Comparison of ENCODE assay signal across 16 cellular contexts in genomic region chr22:30297276-30298004, GRCh38. TPM values are rescaled to one million over a fixed set of nuclear protein-coding genes. Genes with fewer than 3 reads are reported as not detected.
DNase-seq lines count a peak whose midpoint lies in the region; ATAC-seq and TF ChIP-seq lines count a peak whose summit lies in the region.
"Had no signal": no experiment of that assay in that cellular context is flagged by ENCODE, and none has a peak within 500 bp of the region (broad histone marks: within the 10 kb centered on the region; RNA-seq: fewer than 3 reads in every experiment).

No MANE protein-coding gene starts in this region.

- intact Hi-C loops in activated CD4-positive, alpha-beta T cell treated with anti-CD3 and anti-CD28 coated beads for 36 hours (cut with DNase I, micrococcal nuclease), result no loop called here
- intact Hi-C loops in sigmoid colon (cut with DNase I), result no loop called here

- H3K4me1 ChIP-seq in sigmoid colon, result peaks cover 0 to 42% (median 32%) of the 10 kb centered on the region in 4 donors
- H3K4me1 ChIP-seq: A549 had no signal

- DNase-seq in activated CD4-positive, alpha-beta T cell treated with anti-CD3 and anti-CD28 coated beads for 36 hours, result no peak
- no peak for DNase-seq in activated CD4-positive, alpha-beta T cell treated with anti-CD3 and anti-CD28 coated beads for 4 hours
- DNase-seq in H7 (peak; percentile 38), sigmoid colon (no peak), Ammon's horn (ENCODE audit: low spot score) (no peak), hepatic stellate cell (ENCODE audit: low spot score) (no peak), pons (ENCODE audit: low spot score) (no peak)
- no peak for DNase-seq in activated naive CD8-positive, alpha-beta T cell treated with anti-CD3 and anti-CD28 coated beads for 36 hours
- DNase-seq: adrenal gland, NCI-H1436 treated with DMSO at 0.1 percent for 48 hours, NCI-H524 treated with DMSO at 0.1 percent for 48 hours, RPMI8226, spleen had no signal

- no peaks in the 10 kb centered on the region for H3K27me3 Mint-ChIP-seq in activated CD4-positive, alpha-beta T cell treated with anti-CD3 and anti-CD28 coated beads for 36 hours
- H3K27me3 Mint-ChIP-seq in activated naive CD8-positive, alpha-beta T cell treated with anti-CD3 and anti-CD28 coated beads for 36 hours, result no peaks in the 10 kb centered on the region

- TF ChIP-seq EP300 in sigmoid colon (IDR thresholded peaks at IDR 0.05), result no peak

- CTCF ChIA-PET in activated CD4-positive, alpha-beta T cell treated with anti-CD3 and anti-CD28 coated beads for 36 hours (lab: Charles Lee), result interaction anchor here (0.6 to 3.8 kb wide), 3 partner anchors 10 to 744 kb away, joined by 3 to 20 read pairs (median 3); no protein-coding TSS in a partner anchor

- TF ChIP-seq POLR2A in sigmoid colon (IDR thresholded peaks at IDR 0.05), result no peak

- H3K4me3 ChIP-seq in H7 (ENCODE audit: insufficient read depth, low read depth, low read length) (no peak overlapping the region), sigmoid colon (no peak overlapping the region)
- H3K4me3 ChIP-seq: A549, adrenal gland, spleen, tibial nerve had no signal

- POLR2A ChIA-PET in activated CD4-positive, alpha-beta T cell treated with anti-CD3 and anti-CD28 coated beads for 36 hours (lab: Charles Lee), result interaction anchor here (0.7 kb wide), 1 partner anchor 166 kb away, joined by 3 read pairs; no protein-coding TSS in a partner anchor

- 84 to 93% methylated on average over 11 of the region's 11 CpGs for WGBS in sigmoid colon, 2 donors

- peaks cover 31% of the 10 kb centered on the region for H3K36me3 Mint-ChIP-seq in activated CD4-positive, alpha-beta T cell treated with anti-CD3 and anti-CD28 coated beads for 36 hours (ENCODE audit: low read depth)
- H3K36me3 Mint-ChIP-seq in activated naive CD8-positive, alpha-beta T cell treated with anti-CD3 and anti-CD28 coated beads for 36 hours, result peaks cover 30% of the 10 kb centered on the region

- no peak for TF ChIP-seq CTCF in sigmoid colon (IDR thresholded peaks at IDR 0.05)

- no peak overlapping the region for H3K4me3 Mint-ChIP-seq in activated CD4-positive, alpha-beta T cell treated with anti-CD3 and anti-CD28 coated beads for 36 hours
- H3K4me3 Mint-ChIP-seq in activated naive CD8-positive, alpha-beta T cell treated with anti-CD3 and anti-CD28 coated beads for 36 hours, result no peak overlapping the region

- H3K27me3 ChIP-seq in H7 (ENCODE audit: control insufficient read depth, insufficient read depth, low read length) (no peaks in the 10 kb centered on the region), sigmoid colon (no peaks in the 10 kb centered on the region)
- H3K27me3 ChIP-seq: adrenal gland, spleen, tibial nerve had no signal

- ATAC-seq in activated CD4-positive, alpha-beta T cell treated with anti-CD3 and anti-CD28 coated beads for 36 hours, result no peak
- ATAC-seq: A549 had no signal

- H3K4me1 Mint-ChIP-seq in activated CD4-positive, alpha-beta T cell treated with anti-CD3 and anti-CD28 coated beads for 36 hours, result peaks cover 58% of the 10 kb centered on the region
- H3K4me1 Mint-ChIP-seq in activated naive CD8-positive, alpha-beta T cell treated with anti-CD3 and anti-CD28 coated beads for 36 hours, result peaks cover 74% of the 10 kb centered on the region

- H3K27ac ChIP-seq in sigmoid colon, result peak overlapping the region in 3 of 4 donors; percentile 37 to 59 (median 43)
- H3K27ac ChIP-seq: A549, adrenal gland had no signal

- H3K36me3 ChIP-seq in H7 (replicated peaks; ENCODE audit: control insufficient read depth, insufficient read depth, low read length) (no peaks in the 10 kb centered on the region), sigmoid colon (peaks cover 16 to 91% (median 49%) of the 10 kb centered on the region in 4 donors)

- peak overlapping the region; percentile 76 for H3K27ac Mint-ChIP-seq in activated CD4-positive, alpha-beta T cell treated with anti-CD3 and anti-CD28 coated beads for 36 hours
- H3K27ac Mint-ChIP-seq in activated naive CD8-positive, alpha-beta T cell treated with anti-CD3 and anti-CD28 coated beads for 36 hours, result peak overlapping the region; percentile 77

- H3K9me3 ChIP-seq in sigmoid colon, result no peaks in the 10 kb centered on the region
- H3K9me3 ChIP-seq: A549, adrenal gland, spleen, tibial nerve had no signal

- H3K9me3 Mint-ChIP-seq in activated CD4-positive, alpha-beta T cell treated with anti-CD3 and anti-CD28 coated beads for 36 hours (ENCODE audit: low read depth), result no peaks in the 10 kb centered on the region
- H3K9me3 Mint-ChIP-seq in activated naive CD8-positive, alpha-beta T cell treated with anti-CD3 and anti-CD28 coated beads for 36 hours, result no peaks in the 10 kb centered on the region

RNA-seq across cellular contexts. Expression of gene CASTOR1, which starts 8.1 kb away (rescaled TPM):
- total RNA-seq in activated CD4-positive, alpha-beta T cell treated with anti-CD3 and anti-CD28 coated beads for 36 hours, result 1 to 10 TPM; 1.6 to 2.2 TPM
- total RNA-seq in H7 (2014; rRNA removed; shearing (Covaris generic)), result 10.2 and 15.4 TPM in 2 replicates
- 1 to 10 TPM; 2.8 to 3.5 TPM for total RNA-seq in activated naive CD8-positive, alpha-beta T cell treated with anti-CD3 and anti-CD28 coated beads for 36 hours
- total RNA-seq in sigmoid colon, result 10 to 100 TPM in 2 of 4 donors, 1 to 10 TPM in 2; 5.3 to 15.0 (median 10.8) TPM
- 1 to 10 TPM in 2 of 3 donors, not detected in 1; 6.4 to 8.4 TPM for polyA plus RNA-seq in sigmoid colon

RNA-seq across cellular contexts. Expression of gene TBC1D10A, which starts 29.3 kb away (rescaled TPM):
- total RNA-seq in activated CD4-positive, alpha-beta T cell treated with anti-CD3 and anti-CD28 coated beads for 36 hours, result 10 to 100 TPM; 20.1 to 21.6 TPM
- total RNA-seq in H7 (2014; rRNA removed; shearing (Covaris generic)), result 12.0 and 12.6 TPM in 2 replicates
- 10 to 100 TPM; 13.0 to 14.4 TPM for total RNA-seq in activated naive CD8-positive, alpha-beta T cell treated with anti-CD3 and anti-CD28 coated beads for 36 hours
- 10 to 100 TPM; 12.5 to 31.0 (median 26.8) TPM for total RNA-seq in sigmoid colon
- polyA plus RNA-seq in sigmoid colon, result 10 to 100 TPM; 28.8 to 35.4 (median 29.1) TPM

RNA-seq across cellular contexts. Expression of gene OSM, which starts 30.8 kb away (rescaled TPM):
- total RNA-seq in activated CD4-positive, alpha-beta T cell treated with anti-CD3 and anti-CD28 coated beads for 36 hours, result 10 to 100 TPM; 13.8 to 17.6 TPM
- total RNA-seq in H7 (2014; rRNA removed; shearing (Covaris generic)), result not detected in 2 replicates
- 10 to 100 TPM; 47.9 to 50.7 TPM for total RNA-seq in activated naive CD8-positive, alpha-beta T cell treated with anti-CD3 and anti-CD28 coated beads for 36 hours
- total RNA-seq in sigmoid colon, result 10 to 100 TPM in 1 of 4 donors, 1 to 10 TPM in 1, under 1 TPM in 2; 0.71 to 12.8 (median 3.5) TPM
- 1 to 10 TPM in 2 of 3 donors, under 1 TPM in 1; 0.60 to 9.9 (median 1.5) TPM for polyA plus RNA-seq in sigmoid colon
- total RNA-seq: glomerular endothelial cell had no signal
- polyA plus RNA-seq: A549 had no signal

RNA-seq across cellular contexts. Expression of gene LIF, which starts 50.9 kb away (rescaled TPM):
- total RNA-seq in activated CD4-positive, alpha-beta T cell treated with anti-CD3 and anti-CD28 coated beads for 36 hours, result 100 to 1,000 TPM in 1 of 2 experiments, 10 to 100 TPM in 1; 77.3 to 105 TPM
- 0.41 and 0.59 TPM in 2 replicates for total RNA-seq in H7 (2014; rRNA removed; shearing (Covaris generic))
- 100 to 1,000 TPM; 282 to 288 TPM for total RNA-seq in activated naive CD8-positive, alpha-beta T cell treated with anti-CD3 and anti-CD28 coated beads for 36 hours
- 1 to 10 TPM in 1 of 4 donors, under 1 TPM in 3; 0.28 to 5.8 (median 0.34) TPM for total RNA-seq in sigmoid colon
- polyA plus RNA-seq in sigmoid colon, result 10 to 100 TPM in 1 of 3 donors, 1 to 10 TPM in 2; 1.6 to 10.3 (median 1.8) TPM

RNA-seq across cellular contexts. Expression of gene SF3A1, which starts 59.3 kb away (rescaled TPM):
- 100 to 1,000 TPM; 254 to 499 TPM for total RNA-seq in activated CD4-positive, alpha-beta T cell treated with anti-CD3 and anti-CD28 coated beads for 36 hours
- total RNA-seq in H7 (2014; rRNA removed; shearing (Covaris generic)), result 70.1 and 97.1 TPM in 2 replicates
- 100 to 1,000 TPM; 243 to 244 TPM for total RNA-seq in activated naive CD8-positive, alpha-beta T cell treated with anti-CD3 and anti-CD28 coated beads for 36 hours
- total RNA-seq in sigmoid colon, result 10 to 100 TPM; 24.2 to 61.5 (median 33.5) TPM
- 10 to 100 TPM; 17.4 to 41.2 (median 21.3) TPM for polyA plus RNA-seq in sigmoid colon
